1 cellular context compared by ENCODE assay signal in genomic region chr6:165665384-165665672, GRCh38.
TF ChIP-seq lines count a peak whose summit lies in the region.

No MANE protein-coding gene starts in this region.

TF ChIP-seq in IMR-90, 13 proteins besides CTCF, POLR2A, EP300 and RAD21:
- no peak for TF ChIP-seq USF2 (IDR thresholded peaks at IDR 0.05; ENCODE audit: low read depth, low read length)
- no peak for TF ChIP-seq ELK1 (IDR thresholded peaks at IDR 0.05; ENCODE audit: borderline replicate concordance, low read depth, low read length)
- no peak for TF ChIP-seq RCOR1 (IDR thresholded peaks at IDR 0.05; ENCODE audit: insufficient replicate concordance, low read length)
- TF ChIP-seq MAFK (IDR thresholded peaks at IDR 0.05; ENCODE audit: low read depth, low read length) = no peak
- no peak for TF ChIP-seq RFX5 (IDR thresholded peaks at IDR 0.05; ENCODE audit: low read depth, low read length)
- no peak for TF ChIP-seq CHD1 (IDR thresholded peaks at IDR 0.05; ENCODE audit: low read depth, low read length)
- TF ChIP-seq SMC3 (IDR thresholded peaks at IDR 0.05; ENCODE audit: low read depth, low read length) = no peak
- TF ChIP-seq BHLHE40 (IDR thresholded peaks at IDR 0.05; ENCODE audit: low read depth, low read length) = no peak
- no peak for TF ChIP-seq FOS (IDR thresholded peaks at IDR 0.05; ENCODE audit: low read depth, low read length)
